In the genomic region with DNA sequence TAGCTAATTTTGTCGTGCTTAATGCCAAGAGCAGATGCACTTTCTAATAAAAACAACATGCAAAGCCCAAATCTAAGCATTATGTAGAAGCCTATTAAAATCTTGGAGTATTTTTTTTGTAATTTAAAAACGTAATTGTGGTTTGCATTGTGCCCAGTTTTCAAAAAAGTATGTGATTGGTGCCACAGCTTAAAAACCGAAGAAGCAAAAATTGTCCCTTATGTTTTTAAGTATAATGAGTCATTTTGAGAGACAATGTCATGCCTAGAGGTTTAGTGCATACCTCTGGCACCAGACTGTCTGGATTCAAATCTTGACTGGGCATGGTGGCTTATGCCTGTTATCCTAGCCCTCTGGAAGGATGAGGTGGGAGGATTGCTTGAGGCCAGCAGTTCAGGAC, we compare ENCODE assay signal across 1 cellular context.
TF ChIP-seq lines count a peak whose summit lies in the region.

No MANE protein-coding gene starts in this region.

TF ChIP-seq in SK-N-SH treated with all-trans-retinoic acid at 6 μM for 48 hours, 23 proteins besides CTCF, POLR2A, EP300 and RAD21 (continued from another document):
- TF ChIP-seq, protein P1, sequence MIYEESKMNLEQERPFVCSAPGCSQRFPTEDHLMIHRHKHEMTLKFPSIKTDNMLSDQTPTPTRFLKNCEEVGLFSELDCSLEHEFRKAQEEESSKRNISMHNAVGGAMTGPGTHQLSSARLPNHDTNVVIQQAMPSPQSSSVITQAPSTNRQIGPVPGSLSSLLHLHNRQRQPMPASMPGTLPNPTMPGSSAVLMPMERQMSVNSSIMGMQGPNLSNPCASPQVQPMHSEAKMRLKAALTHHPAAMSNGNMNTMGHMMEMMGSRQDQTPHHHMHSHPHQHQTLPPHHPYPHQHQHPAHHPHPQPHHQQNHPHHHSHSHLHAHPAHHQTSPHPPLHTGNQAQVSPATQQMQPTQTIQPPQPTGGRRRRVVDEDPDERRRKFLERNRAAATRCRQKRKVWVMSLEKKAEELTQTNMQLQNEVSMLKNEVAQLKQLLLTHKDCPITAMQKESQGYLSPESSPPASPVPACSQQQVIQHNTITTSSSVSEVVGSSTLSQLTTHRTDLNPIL (CRISPR knock-in tag; IDR thresholded peaks at IDR 0.05; ENCODE audit: low read depth) = no peak
- TF ChIP-seq, protein P2, sequence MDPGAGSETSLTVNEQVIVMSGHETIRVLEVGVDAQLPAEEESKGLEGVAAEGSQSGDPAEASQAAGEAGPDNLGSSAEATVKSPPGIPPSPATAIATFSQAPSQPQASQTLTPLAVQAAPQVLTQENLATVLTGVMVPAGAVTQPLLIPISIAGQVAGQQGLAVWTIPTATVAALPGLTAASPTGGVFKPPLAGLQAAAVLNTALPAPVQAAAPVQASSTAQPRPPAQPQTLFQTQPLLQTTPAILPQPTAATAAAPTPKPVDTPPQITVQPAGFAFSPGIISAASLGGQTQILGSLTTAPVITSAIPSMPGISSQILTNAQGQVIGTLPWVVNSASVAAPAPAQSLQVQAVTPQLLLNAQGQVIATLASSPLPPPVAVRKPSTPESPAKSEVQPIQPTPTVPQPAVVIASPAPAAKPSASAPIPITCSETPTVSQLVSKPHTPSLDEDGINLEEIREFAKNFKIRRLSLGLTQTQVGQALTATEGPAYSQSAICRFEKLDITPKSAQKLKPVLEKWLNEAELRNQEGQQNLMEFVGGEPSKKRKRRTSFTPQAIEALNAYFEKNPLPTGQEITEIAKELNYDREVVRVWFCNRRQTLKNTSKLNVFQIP (CRISPR knock-in tag; IDR thresholded peaks at IDR 0.05; ENCODE audit: borderline replicate concordance, low read depth) = no peak
- no peak for TF ChIP-seq ZFP3 (CRISPR knock-in tag; IDR thresholded peaks at IDR 0.05)
- TF ChIP-seq, protein P3, sequence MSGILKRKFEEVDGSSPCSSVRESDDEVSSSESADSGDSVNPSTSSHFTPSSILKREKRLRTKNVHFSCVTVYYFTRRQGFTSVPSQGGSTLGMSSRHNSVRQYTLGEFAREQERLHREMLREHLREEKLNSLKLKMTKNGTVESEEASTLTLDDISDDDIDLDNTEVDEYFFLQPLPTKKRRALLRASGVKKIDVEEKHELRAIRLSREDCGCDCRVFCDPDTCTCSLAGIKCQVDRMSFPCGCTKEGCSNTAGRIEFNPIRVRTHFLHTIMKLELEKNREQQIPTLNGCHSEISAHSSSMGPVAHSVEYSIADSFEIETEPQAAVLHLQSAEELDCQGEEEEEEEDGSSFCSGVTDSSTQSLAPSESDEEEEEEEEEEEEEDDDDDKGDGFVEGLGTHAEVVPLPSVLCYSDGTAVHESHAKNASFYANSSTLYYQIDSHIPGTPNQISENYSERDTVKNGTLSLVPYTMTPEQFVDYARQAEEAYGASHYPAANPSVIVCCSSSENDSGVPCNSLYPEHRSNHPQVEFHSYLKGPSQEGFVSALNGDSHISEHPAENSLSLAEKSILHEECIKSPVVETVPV (CRISPR knock-in tag; IDR thresholded peaks at IDR 0.05) = no peak
